In the genomic region with DNA sequence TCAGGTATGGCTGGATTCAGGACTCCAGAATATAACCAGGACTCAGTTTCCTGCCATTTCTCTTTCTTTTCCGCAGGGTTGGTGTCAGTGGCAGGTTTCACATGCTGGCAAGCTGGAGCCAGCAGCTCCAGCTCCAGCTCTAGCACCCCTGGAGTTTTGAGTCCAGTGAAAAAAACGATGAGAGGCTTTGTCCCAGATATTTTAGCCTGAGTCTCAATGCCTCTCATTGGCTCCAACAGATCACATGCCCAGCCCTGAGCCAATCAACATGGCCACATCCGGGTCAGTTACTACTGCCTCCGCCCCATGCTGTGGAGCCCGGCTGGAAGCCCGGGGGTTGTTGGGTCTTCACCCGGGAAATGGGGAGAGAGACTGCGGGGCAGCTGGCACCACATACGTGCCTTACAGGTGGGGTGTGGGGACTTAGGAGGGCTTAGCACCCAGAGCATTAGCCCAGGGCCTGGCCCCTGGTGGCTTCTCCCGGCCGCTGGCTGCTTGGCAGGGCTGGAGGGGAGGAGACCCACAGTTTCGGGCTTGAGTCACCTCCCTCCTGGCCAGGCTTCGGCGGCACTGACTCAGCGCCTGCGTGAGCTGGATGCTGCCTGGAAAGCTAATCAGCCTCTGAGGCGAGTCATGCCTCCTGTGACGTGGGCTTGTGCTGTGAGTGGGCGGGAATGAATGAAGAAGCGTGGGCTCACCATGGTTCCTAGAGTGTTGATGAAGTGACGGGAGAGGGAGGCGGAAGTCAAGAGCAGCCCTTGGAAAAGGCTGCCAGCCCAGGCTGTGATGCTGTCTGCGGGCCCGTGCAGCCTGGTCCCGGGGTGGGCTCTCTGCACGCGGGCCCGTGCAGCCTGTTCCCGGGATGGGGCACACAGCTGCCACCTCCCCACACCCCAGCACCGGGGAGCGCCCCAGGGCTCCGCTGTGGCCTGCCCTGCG, we compare ENCODE assay signal across 8 cellular contexts. TPM values are rescaled to one million over a fixed set of nuclear protein-coding genes. Genes with fewer than 3 reads are reported as not detected.
A peak's percentile ranks its signal among the peaks of the same experiment; 100 is the strongest.
DNase-seq lines count a peak whose midpoint lies in the region; ATAC-seq and TF ChIP-seq lines count a peak whose summit lies in the region.

No MANE protein-coding gene starts in this region.

- WGBS in lung, 2 donors, result 54 to 69% methylated on average over 24 to 33 of the region's 33 CpGs

- peaks cover 7 to 10% of the 10 kb centered on the region in 2 donors for H3K4me1 ChIP-seq in lung (ENCODE audit: control insufficient read depth in 2 of 2, insufficient read depth in 2 of 2, low read length in 2 of 2)

- no peaks in the 10 kb centered on the region for H3K9me3 ChIP-seq in lung (ENCODE audit: control insufficient read depth in 2 of 2, insufficient read depth in 1 of 2, low read length in 1 of 2)

- ATAC-seq in lung (ENCODE audit: insufficient read depth, low FRiP score), result peak; percentile 92
- no peak for ATAC-seq in HG03571 (IDR thresholded peaks at IDR 0.05; ENCODE audit: unreplicated experiment)

- peak overlapping the region; percentile 87 to 94 for H3K27ac ChIP-seq in lung (ENCODE audit: low read depth in 1 of 2, low read length in 1 of 2)

- no peaks in the 10 kb centered on the region for H3K27me3 ChIP-seq in lung (ENCODE audit: control insufficient read depth, insufficient read depth)

- H3K36me3 ChIP-seq in lung (ENCODE audit: control insufficient read depth in 2 of 2, insufficient read depth in 2 of 2, low read length in 2 of 2), result no peaks in the 10 kb centered on the region

- TF ChIP-seq CTCF in lung (IDR thresholded peaks at IDR 0.05; ENCODE audit: control extremely low read depth, extremely low read depth), result no peak

- peak; percentile 96 for DNase-seq in ELF-1 (ENCODE audit: low read depth, low spot score)
- DNase-seq in HS-5 (ENCODE audit: low read depth), result peak; percentile 96
- peak; percentile 96 to 98 for DNase-seq in NOMO-1 (lab: John Stamatoyannopoulos, UW; ENCODE audit: unreplicated experiment in 2 of 2)
- DNase-seq in activated CD8-positive, alpha-beta memory T cell treated with anti-CD3 and anti-CD28 coated beads for 24 hours, result peak; percentile 84
- DNase-seq in ecto neural progenitor cell (ENCODE audit: low spot score), result peak; percentile 86
- DNase-seq in lung (ENCODE audit: low spot score), result peak; percentile 87
- DNase-seq in stimulated activated CD4-positive, alpha-beta T cell treated with anti-CD3 and anti-CD28 coated beads, Interleukin-4, amount 100 ng/mL, for 4 hours, result peak; percentile 77 to 89

- H3K4me3 ChIP-seq in lung, result no peak overlapping the region

RNA-seq across cellular contexts. Expression of a gene that starts 15.3 kb away (rescaled TPM):
- total RNA-seq in lung, result 10 to 100 TPM; 49.1 to 64.0 TPM
- polyA plus RNA-seq in lung, result 10 to 100 TPM; 26.3 to 31.1 TPM

RNA-seq across cellular contexts. Expression of a gene that starts 27.5 kb away (rescaled TPM):
- under 1 TPM; 0.21 to 0.37 TPM for total RNA-seq in lung
- polyA plus RNA-seq in lung, result under 1 TPM; 0.06 to 0.62 TPM
